ENCODE assay signal across 1 cellular context in genomic region chr9:125241000-125241862, GRCh38.
TF ChIP-seq lines count a peak whose summit lies in the region.

Gene HSPA5 (minus strand): TSS chr9:125241343. CDS start chr9:125241126, 217 bp downstream.

TF ChIP-seq in K562, 482 proteins besides CTCF, POLR2A, EP300 and RAD21 (continued from another document and continues in another):
- 0 out of 2 replicates have a peak, but pooled peaks have one; percentile 34 for TF ChIP-seq GMEB1 (CRISPR knock-in tag; IDR thresholded peaks at IDR 0.05)
- no peak for TF ChIP-seq NFIX (CRISPR knock-in tag; IDR thresholded peaks at IDR 0.05; ENCODE audit: low read depth)
- 0 out of 4 replicates have a peak, but pooled peaks of 1 of the 2 experiments have one; percentile 17 for TF ChIP-seq MLX (CRISPR knock-in tag; conservative IDR thresholded peaks at IDR 0.05)
- peak; percentile 80 for TF ChIP-seq SMAD3 (CRISPR knock-in tag; conservative IDR thresholded peaks at IDR 0.05)
- TF ChIP-seq MTF1 (CRISPR knock-in tag; IDR thresholded peaks at IDR 0.05; ENCODE audit: borderline replicate concordance), result no peak
- TF ChIP-seq STAT5B (CRISPR knock-in tag; IDR thresholded peaks at IDR 0.05), result no peak
- TF ChIP-seq NCOA4 (IDR thresholded peaks at IDR 0.05; ENCODE audit: partially characterized antibody), result no peak
- no peak for TF ChIP-seq NCOR1 (IDR thresholded peaks at IDR 0.05)
- peak; percentile 96 for TF ChIP-seq ETS1 (conservative IDR thresholded peaks at IDR 0.05; ENCODE audit: control insufficient read depth, low read depth, low read length)
- no peak for TF ChIP-seq ZSCAN29 (IDR thresholded peaks at IDR 0.05)
- no peak for TF ChIP-seq RAD51 (IDR thresholded peaks at IDR 0.05; ENCODE audit: borderline replicate concordance, low read depth)
- TF ChIP-seq CBX1 (IDR thresholded peaks at IDR 0.05; ENCODE audit: low read depth), result peak; percentile 86
- TF ChIP-seq ZBTB2 (IDR thresholded peaks at IDR 0.05), result no peak
- TF ChIP-seq CREB5 (CRISPR knock-in tag; IDR thresholded peaks at IDR 0.05), result no peak
- TF ChIP-seq SMARCA4 (IDR thresholded peaks at IDR 0.05), result no peak
- no peak for TF ChIP-seq SMARCE1 (IDR thresholded peaks at IDR 0.05)
- no peak for TF ChIP-seq CREBBP (IDR thresholded peaks at IDR 0.05; ENCODE audit: low read depth, low read length)
- TF ChIP-seq RBM15 (IDR thresholded peaks at IDR 0.05; ENCODE audit: insufficient read depth, low read length), result no peak
- TF ChIP-seq JUNB (CRISPR knock-in tag; conservative IDR thresholded peaks at IDR 0.05), result no peak
- no peak for TF ChIP-seq ZFP1 (CRISPR knock-in tag; IDR thresholded peaks at IDR 0.05)
- no peak for TF ChIP-seq MNT (conservative IDR thresholded peaks at IDR 0.05)
- TF ChIP-seq EWSR1 (IDR thresholded peaks at IDR 0.05; ENCODE audit: borderline replicate concordance, low read depth, partially characterized antibody), result no peak
- TF ChIP-seq DMBX1 (CRISPR knock-in tag; IDR thresholded peaks at IDR 0.05; ENCODE audit: borderline replicate concordance), result no peak
- TF ChIP-seq DIDO1 (tag; IDR thresholded peaks at IDR 0.05; ENCODE audit: low read depth), result no peak
- TF ChIP-seq ZFPM2 (CRISPR knock-in tag; IDR thresholded peaks at IDR 0.05), result peak; percentile 74; the same call in 1 of the 2 replicates
- no peak for TF ChIP-seq E2F8 (IDR thresholded peaks at IDR 0.05; ENCODE audit: low read depth, partially characterized antibody)
- no peak for TF ChIP-seq NCOA2 (IDR thresholded peaks at IDR 0.05; ENCODE audit: partially characterized antibody in 2 of 2)
- TF ChIP-seq ATF3 (IDR thresholded peaks at IDR 0.05), result no peak
- no peak; the same call in 1 of the 2 replicates for TF ChIP-seq ATF3 (CRISPR knock-in tag; conservative IDR thresholded peaks at IDR 0.05)
- TF ChIP-seq PHF20 (IDR thresholded peaks at IDR 0.05; ENCODE audit: partially characterized antibody), result no peak
- no peak for TF ChIP-seq UBTF (IDR thresholded peaks at IDR 0.05; ENCODE audit: borderline replicate concordance in 1 of 2, low read depth in 2 of 2, low read length in 2 of 2)
- TF ChIP-seq NR2C2 (CRISPR knock-in tag; IDR thresholded peaks at IDR 0.05), result peak; percentile 93
- TF ChIP-seq NR2C2 (tag; IDR thresholded peaks at IDR 0.05), result peak; percentile 99
- TF ChIP-seq ZNF436 (CRISPR knock-in tag; IDR thresholded peaks at IDR 0.05), result 0 out of 2 replicates have a peak, but pooled peaks have one; percentile 52
- TF ChIP-seq E2F1 (CRISPR knock-in tag; IDR thresholded peaks at IDR 0.05), result peak; percentile 86
- TF ChIP-seq ZBTB43 (CRISPR knock-in tag; IDR thresholded peaks at IDR 0.05), result peak; percentile 86; the same call in 1 of the 2 replicates
- no peak for TF ChIP-seq ARID2 (IDR thresholded peaks at IDR 0.05)
- peak; percentile 12; the same call in 1 of the 2 replicates for TF ChIP-seq SREBF1 (IDR thresholded peaks at IDR 0.05; ENCODE audit: borderline replicate concordance, low read depth, low read length)
- TF ChIP-seq ESRRA (IDR thresholded peaks at IDR 0.05; ENCODE audit: borderline replicate concordance, low read depth), result no peak
- TF ChIP-seq RBM39 (optimal IDR thresholded peaks at IDR 0.05; ENCODE audit: low read depth, low read length), result peak; percentile 45
- TF ChIP-seq KDM4B (IDR thresholded peaks at IDR 0.05; ENCODE audit: borderline replicate concordance in 2 of 2, low read depth in 1 of 2), result peak in 1 of 2 experiments; percentile 81; a peak in 1 of 4 replicates
- no peak for TF ChIP-seq CLOCK (CRISPR knock-in tag; IDR thresholded peaks at IDR 0.05; ENCODE audit: borderline replicate concordance)
- TF ChIP-seq HNRNPLL (IDR thresholded peaks at IDR 0.05; ENCODE audit: low read depth, low read length, poor library complexity, severe bottlenecking), result peak; percentile 88
